Comparison of ENCODE assay signal across 2 cellular contexts in the genomic region with DNA sequence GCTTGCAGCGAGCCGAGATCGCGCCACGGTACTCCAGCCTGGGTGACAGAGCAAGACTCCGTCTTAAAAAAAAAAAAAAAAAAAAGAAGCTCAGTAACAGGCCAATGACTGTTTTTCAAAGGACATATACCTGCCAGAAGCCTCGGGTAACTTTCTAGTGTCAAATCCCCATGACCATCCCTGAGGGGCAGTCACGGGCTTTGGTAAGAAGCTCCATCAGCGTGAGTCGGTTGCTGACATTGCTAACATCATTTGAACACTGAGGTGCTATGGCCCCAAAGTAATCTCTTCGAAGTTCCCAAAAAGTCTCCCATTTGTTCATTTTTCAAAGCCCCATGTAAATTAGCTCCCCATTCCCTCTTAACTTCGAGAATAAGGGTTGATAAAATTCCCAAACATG.
TF ChIP-seq lines count a peak whose summit lies in the region.

No MANE protein-coding gene starts in this region.

TF ChIP-seq in Ishikawa, 13 proteins besides CTCF, POLR2A, EP300 and RAD21:
- TF ChIP-seq, protein P1, sequence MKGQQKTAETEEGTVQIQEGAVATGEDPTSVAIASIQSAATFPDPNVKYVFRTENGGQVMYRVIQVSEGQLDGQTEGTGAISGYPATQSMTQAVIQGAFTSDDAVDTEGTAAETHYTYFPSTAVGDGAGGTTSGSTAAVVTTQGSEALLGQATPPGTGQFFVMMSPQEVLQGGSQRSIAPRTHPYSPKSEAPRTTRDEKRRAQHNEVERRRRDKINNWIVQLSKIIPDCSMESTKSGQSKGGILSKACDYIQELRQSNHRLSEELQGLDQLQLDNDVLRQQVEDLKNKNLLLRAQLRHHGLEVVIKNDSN (IDR thresholded peaks at IDR 0.05) = no peak
- TF ChIP-seq CEBPB (IDR thresholded peaks at IDR 0.05) (no peak), TCF12 (IDR thresholded peaks at IDR 0.05; ENCODE audit: low read depth) (no peak), EGR1 (IDR thresholded peaks at IDR 0.05) (no peak), CREB1 (IDR thresholded peaks at IDR 0.05; ENCODE audit: low read depth) (no peak), FOXM1 (IDR thresholded peaks at IDR 0.05; ENCODE audit: borderline replicate concordance, low read depth) (no peak), TEAD4 (IDR thresholded peaks at IDR 0.05) (no peak), YY1 (IDR thresholded peaks at IDR 0.05; ENCODE audit: low read depth) (no peak), NFIC (IDR thresholded peaks at IDR 0.05) (no peak), TAF1 (IDR thresholded peaks at IDR 0.05; ENCODE audit: low read depth) (no peak), ZBTB7A (IDR thresholded peaks at IDR 0.05; ENCODE audit: low read depth) (no peak)
- TF ChIP-seq, protein P2, sequence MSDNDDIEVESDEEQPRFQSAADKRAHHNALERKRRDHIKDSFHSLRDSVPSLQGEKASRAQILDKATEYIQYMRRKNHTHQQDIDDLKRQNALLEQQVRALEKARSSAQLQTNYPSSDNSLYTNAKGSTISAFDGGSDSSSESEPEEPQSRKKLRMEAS (IDR thresholded peaks at IDR 0.05) = no peak
- TF ChIP-seq, protein P3, sequence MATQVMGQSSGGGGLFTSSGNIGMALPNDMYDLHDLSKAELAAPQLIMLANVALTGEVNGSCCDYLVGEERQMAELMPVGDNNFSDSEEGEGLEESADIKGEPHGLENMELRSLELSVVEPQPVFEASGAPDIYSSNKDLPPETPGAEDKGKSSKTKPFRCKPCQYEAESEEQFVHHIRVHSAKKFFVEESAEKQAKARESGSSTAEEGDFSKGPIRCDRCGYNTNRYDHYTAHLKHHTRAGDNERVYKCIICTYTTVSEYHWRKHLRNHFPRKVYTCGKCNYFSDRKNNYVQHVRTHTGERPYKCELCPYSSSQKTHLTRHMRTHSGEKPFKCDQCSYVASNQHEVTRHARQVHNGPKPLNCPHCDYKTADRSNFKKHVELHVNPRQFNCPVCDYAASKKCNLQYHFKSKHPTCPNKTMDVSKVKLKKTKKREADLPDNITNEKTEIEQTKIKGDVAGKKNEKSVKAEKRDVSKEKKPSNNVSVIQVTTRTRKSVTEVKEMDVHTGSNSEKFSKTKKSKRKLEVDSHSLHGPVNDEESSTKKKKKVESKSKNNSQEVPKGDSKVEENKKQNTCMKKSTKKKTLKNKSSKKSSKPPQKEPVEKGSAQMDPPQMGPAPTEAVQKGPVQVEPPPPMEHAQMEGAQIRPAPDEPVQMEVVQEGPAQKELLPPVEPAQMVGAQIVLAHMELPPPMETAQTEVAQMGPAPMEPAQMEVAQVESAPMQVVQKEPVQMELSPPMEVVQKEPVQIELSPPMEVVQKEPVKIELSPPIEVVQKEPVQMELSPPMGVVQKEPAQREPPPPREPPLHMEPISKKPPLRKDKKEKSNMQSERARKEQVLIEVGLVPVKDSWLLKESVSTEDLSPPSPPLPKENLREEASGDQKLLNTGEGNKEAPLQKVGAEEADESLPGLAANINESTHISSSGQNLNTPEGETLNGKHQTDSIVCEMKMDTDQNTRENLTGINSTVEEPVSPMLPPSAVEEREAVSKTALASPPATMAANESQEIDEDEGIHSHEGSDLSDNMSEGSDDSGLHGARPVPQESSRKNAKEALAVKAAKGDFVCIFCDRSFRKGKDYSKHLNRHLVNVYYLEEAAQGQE (IDR thresholded peaks at IDR 0.05; ENCODE audit: low read depth) = no peak

TF ChIP-seq in H1, 55 proteins besides CTCF, POLR2A, EP300 and RAD21:
- no peak for TF ChIP-seq MAFK (IDR thresholded peaks at IDR 0.05; ENCODE audit: low read depth, low read length)
- TF ChIP-seq, protein P4, sequence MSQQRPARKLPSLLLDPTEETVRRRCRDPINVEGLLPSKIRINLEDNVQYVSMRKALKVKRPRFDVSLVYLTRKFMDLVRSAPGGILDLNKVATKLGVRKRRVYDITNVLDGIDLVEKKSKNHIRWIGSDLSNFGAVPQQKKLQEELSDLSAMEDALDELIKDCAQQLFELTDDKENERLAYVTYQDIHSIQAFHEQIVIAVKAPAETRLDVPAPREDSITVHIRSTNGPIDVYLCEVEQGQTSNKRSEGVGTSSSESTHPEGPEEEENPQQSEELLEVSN (IDR thresholded peaks at IDR 0.05) = no peak
- TF ChIP-seq HDAC2 (IDR thresholded peaks at IDR 0.05; ENCODE audit: borderline replicate concordance in 1 of 2, low read depth in 2 of 2, low read length in 2 of 2) = no peak
- no peak for TF ChIP-seq SP2 (IDR thresholded peaks at IDR 0.05; ENCODE audit: low read length)
- TF ChIP-seq EGR1 (IDR thresholded peaks at IDR 0.05; ENCODE audit: borderline replicate concordance, low read depth, low read length) = no peak
- no peak for TF ChIP-seq RXRA (IDR thresholded peaks at IDR 0.05; ENCODE audit: insufficient read depth, low read depth, low read length)
- TF ChIP-seq FOSL1 (IDR thresholded peaks at IDR 0.05; ENCODE audit: insufficient read depth, low read depth, low read length) = no peak
- no peak for TF ChIP-seq CBX5 (IDR thresholded peaks at IDR 0.05; ENCODE audit: low read depth, low read length)
TF ChIP-seq in H1: peak in this region for 0.
